ENCODE assay signal across 8 cellular contexts in genomic region chr2:168490916-168491605, GRCh38. TPM values are rescaled to one million over a fixed set of nuclear protein-coding genes. Genes with fewer than 3 reads are reported as not detected.
DNase-seq lines count a peak whose midpoint lies in the region; TF ChIP-seq lines count a peak whose summit lies in the region.

No MANE protein-coding gene starts in this region.

- peak overlapping the region; percentile 44 for H3K27ac Mint-ChIP-seq in neural crest cell (ENCODE audit: unreplicated experiment)

- DNase-seq in GDM1 (lab: John Stamatoyannopoulos, UW) (peak; percentile 16), MM.1S (peak; percentile 36), choroid plexus epithelial cell (ENCODE audit: low read depth) (no peak), neural crest cell (ENCODE audit: low read depth, low spot score) (no peak), NCI-H446 (lab: John Stamatoyannopoulos, UW) (no peak), putamen (ENCODE audit: low spot score) (no peak), NCI-H146 treated with DMSO at 0.1 percent for 48 hours (lab: John Stamatoyannopoulos, UW; ENCODE audit: unreplicated experiment) (no peak)
- no peak for DNase-seq in activated CD8-positive, alpha-beta memory T cell treated with anti-CD3 and anti-CD28 coated beads, Interleukin-2, amount 50 U/mL, for 4 hours

- H3K27ac ChIP-seq in MM.1S (ENCODE audit: low read length): peak overlapping the region; percentile 89

- H3K79me2 ChIP-seq in MM.1S (ENCODE audit: low read length): peaks cover 78% of the 10 kb centered on the region

- H3K9ac ChIP-seq in MM.1S (ENCODE audit: low read length): peak overlapping the region; percentile 71

- peaks cover 18% of the 10 kb centered on the region for H3K4me1 Mint-ChIP-seq in neural crest cell

- H3K4me1 ChIP-seq in MM.1S (ENCODE audit: low read length): peaks cover 30% of the 10 kb centered on the region

- no peaks in the 10 kb centered on the region for H3K27me3 ChIP-seq in MM.1S (replicated peaks; ENCODE audit: insufficient read depth, low read length)

- peaks cover 6% of the 10 kb centered on the region for H3K36me3 Mint-ChIP-seq in neural crest cell (ENCODE audit: low read depth)

- H2AFZ ChIP-seq in MM.1S (ENCODE audit: low read length): peak overlapping the region; percentile 44

- H3K4me2 ChIP-seq in MM.1S (ENCODE audit: low read depth, low read length): peak overlapping the region; percentile 75

- peaks cover 36% of the 10 kb centered on the region for H3F3A ChIP-seq in MM.1S (ENCODE audit: insufficient read depth, low read length)

- TF ChIP-seq CTCF in MM.1S (IDR thresholded peaks at IDR 0.05; ENCODE audit: low read length): no peak
- TF ChIP-seq CTCF in choroid plexus epithelial cell (conservative IDR thresholded peaks at IDR 0.05; ENCODE audit: low read depth, low read length): no peak
- TF ChIP-seq CTCF in neural crest cell (conservative IDR thresholded peaks at IDR 0.05): no peak

- no peaks in the 10 kb centered on the region for H3K9me2 ChIP-seq in MM.1S (replicated peaks; ENCODE audit: insufficient read depth, low read length)

- H4K20me1 ChIP-seq in MM.1S (ENCODE audit: insufficient read depth, low read length): no peaks in the 10 kb centered on the region

- no peak overlapping the region for H3K4me3 Mint-ChIP-seq in neural crest cell

- H3K9me3 Mint-ChIP-seq in neural crest cell: no peaks in the 10 kb centered on the region

- no peaks in the 10 kb centered on the region for H3K27me3 Mint-ChIP-seq in neural crest cell (ENCODE audit: low read depth)

- H3K9me3 ChIP-seq in MM.1S (replicated peaks; ENCODE audit: insufficient read depth, low read length): no peaks in the 10 kb centered on the region

- peak overlapping the region; percentile 72 for H3K4me3 ChIP-seq in MM.1S (ENCODE audit: low read length)
- H3K4me3 ChIP-seq in choroid plexus epithelial cell (ENCODE audit: low read depth, low read length): peak overlapping the region; percentile 9

- no peaks in the 10 kb centered on the region for H3K36me3 ChIP-seq in MM.1S (replicated peaks; ENCODE audit: insufficient read depth, low read length)

RNA-seq across cellular contexts. Expression of gene CERS6, which starts 35.0 kb away (rescaled TPM):
- 27.2 and 27.4 TPM in 2 replicates for total RNA-seq in neural crest cell

Comparison
In these comparisons a context has a peak if more than half of its experiments do, and no peak if none do; other contexts are left out.
1. DNase-seq: peak in GDM1 (single experiment) and MM.1S (single experiment); none in choroid plexus epithelial cell (single experiment), neural crest cell (single experiment), NCI-H446 (0 of 2), putamen (single experiment), NCI-H146 treated with DMSO at 0.1 percent for 48 hours (single experiment) and activated CD8-positive, alpha-beta memory T cell treated with anti-CD3 and anti-CD28 coated beads, Interleukin-2, amount 50 U/mL, for 4 hours (single experiment).